ENCODE assay signal across 1 cellular context in the genomic region with DNA sequence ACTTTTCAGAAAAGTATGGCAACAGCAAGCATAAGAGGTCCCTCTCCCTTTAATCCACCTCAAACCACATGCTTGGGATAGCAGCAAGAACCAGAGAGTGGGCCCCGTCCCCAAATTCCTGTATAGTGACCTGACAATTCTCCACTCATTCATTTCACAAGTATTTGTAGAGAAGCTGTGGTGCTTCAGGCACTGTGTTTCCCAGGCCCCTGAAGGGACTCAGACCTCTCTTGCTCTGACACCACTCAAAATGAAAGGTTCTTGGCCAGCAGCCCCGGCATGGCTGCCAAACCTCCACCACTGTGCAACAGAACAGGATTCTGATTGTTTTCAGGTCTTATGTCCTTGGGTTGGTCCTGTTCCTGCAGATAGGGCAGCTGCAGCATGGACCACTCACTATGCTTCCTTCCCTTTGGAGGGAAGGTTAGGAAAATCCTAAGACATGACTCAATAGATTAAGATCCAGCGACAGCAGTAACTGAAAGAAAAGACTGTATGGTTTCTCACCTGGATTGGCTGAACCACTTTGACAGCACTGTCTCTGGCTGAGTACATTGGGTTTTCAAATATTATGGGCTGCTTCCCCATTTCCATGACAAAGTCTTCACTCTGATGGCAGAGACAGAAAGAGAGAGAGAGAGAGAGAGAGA.
TF ChIP-seq lines count a peak whose summit lies in the region.

No MANE protein-coding gene starts in this region.

TF ChIP-seq in H1, 55 proteins besides CTCF, POLR2A, EP300 and RAD21 (continued from another document):
- TF ChIP-seq, protein P1, sequence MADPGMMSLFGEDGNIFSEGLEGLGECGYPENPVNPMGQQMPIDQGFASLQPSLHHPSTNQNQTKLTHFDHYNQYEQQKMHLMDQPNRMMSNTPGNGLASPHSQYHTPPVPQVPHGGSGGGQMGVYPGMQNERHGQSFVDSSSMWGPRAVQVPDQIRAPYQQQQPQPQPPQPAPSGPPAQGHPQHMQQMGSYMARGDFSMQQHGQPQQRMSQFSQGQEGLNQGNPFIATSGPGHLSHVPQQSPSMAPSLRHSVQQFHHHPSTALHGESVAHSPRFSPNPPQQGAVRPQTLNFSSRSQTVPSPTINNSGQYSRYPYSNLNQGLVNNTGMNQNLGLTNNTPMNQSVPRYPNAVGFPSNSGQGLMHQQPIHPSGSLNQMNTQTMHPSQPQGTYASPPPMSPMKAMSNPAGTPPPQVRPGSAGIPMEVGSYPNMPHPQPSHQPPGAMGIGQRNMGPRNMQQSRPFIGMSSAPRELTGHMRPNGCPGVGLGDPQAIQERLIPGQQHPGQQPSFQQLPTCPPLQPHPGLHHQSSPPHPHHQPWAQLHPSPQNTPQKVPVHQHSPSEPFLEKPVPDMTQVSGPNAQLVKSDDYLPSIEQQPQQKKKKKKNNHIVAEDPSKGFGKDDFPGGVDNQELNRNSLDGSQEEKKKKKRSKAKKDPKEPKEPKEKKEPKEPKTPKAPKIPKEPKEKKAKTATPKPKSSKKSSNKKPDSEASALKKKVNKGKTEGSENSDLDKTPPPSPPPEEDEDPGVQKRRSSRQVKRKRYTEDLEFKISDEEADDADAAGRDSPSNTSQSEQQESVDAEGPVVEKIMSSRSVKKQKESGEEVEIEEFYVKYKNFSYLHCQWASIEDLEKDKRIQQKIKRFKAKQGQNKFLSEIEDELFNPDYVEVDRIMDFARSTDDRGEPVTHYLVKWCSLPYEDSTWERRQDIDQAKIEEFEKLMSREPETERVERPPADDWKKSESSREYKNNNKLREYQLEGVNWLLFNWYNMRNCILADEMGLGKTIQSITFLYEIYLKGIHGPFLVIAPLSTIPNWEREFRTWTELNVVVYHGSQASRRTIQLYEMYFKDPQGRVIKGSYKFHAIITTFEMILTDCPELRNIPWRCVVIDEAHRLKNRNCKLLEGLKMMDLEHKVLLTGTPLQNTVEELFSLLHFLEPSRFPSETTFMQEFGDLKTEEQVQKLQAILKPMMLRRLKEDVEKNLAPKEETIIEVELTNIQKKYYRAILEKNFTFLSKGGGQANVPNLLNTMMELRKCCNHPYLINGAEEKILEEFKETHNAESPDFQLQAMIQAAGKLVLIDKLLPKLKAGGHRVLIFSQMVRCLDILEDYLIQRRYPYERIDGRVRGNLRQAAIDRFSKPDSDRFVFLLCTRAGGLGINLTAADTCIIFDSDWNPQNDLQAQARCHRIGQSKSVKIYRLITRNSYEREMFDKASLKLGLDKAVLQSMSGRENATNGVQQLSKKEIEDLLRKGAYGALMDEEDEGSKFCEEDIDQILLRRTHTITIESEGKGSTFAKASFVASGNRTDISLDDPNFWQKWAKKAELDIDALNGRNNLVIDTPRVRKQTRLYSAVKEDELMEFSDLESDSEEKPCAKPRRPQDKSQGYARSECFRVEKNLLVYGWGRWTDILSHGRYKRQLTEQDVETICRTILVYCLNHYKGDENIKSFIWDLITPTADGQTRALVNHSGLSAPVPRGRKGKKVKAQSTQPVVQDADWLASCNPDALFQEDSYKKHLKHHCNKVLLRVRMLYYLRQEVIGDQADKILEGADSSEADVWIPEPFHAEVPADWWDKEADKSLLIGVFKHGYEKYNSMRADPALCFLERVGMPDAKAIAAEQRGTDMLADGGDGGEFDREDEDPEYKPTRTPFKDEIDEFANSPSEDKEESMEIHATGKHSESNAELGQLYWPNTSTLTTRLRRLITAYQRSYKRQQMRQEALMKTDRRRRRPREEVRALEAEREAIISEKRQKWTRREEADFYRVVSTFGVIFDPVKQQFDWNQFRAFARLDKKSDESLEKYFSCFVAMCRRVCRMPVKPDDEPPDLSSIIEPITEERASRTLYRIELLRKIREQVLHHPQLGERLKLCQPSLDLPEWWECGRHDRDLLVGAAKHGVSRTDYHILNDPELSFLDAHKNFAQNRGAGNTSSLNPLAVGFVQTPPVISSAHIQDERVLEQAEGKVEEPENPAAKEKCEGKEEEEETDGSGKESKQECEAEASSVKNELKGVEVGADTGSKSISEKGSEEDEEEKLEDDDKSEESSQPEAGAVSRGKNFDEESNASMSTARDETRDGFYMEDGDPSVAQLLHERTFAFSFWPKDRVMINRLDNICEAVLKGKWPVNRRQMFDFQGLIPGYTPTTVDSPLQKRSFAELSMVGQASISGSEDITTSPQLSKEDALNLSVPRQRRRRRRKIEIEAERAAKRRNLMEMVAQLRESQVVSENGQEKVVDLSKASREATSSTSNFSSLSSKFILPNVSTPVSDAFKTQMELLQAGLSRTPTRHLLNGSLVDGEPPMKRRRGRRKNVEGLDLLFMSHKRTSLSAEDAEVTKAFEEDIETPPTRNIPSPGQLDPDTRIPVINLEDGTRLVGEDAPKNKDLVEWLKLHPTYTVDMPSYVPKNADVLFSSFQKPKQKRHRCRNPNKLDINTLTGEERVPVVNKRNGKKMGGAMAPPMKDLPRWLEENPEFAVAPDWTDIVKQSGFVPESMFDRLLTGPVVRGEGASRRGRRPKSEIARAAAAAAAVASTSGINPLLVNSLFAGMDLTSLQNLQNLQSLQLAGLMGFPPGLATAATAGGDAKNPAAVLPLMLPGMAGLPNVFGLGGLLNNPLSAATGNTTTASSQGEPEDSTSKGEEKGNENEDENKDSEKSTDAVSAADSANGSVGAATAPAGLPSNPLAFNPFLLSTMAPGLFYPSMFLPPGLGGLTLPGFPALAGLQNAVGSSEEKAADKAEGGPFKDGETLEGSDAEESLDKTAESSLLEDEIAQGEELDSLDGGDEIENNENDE (IDR thresholded peaks at IDR 0.05; ENCODE audit: insufficient replicate concordance, low read length), result no peak
- no peak for TF ChIP-seq SRF (IDR thresholded peaks at IDR 0.05; ENCODE audit: low read depth, low read length)
- TF ChIP-seq TCF12 (IDR thresholded peaks at IDR 0.05; ENCODE audit: low read depth, low read length), result no peak
- TF ChIP-seq KDM5A (IDR thresholded peaks at IDR 0.05; ENCODE audit: low read length), result no peak
- TF ChIP-seq HDAC6 (IDR thresholded peaks at IDR 0.05; ENCODE audit: low read depth, low read length), result no peak
- no peak for TF ChIP-seq PHF8 (conservative IDR thresholded peaks at IDR 0.05; ENCODE audit: low read depth, low read length)
- no peak for TF ChIP-seq SP2 (IDR thresholded peaks at IDR 0.05; ENCODE audit: low read length)
- no peak for TF ChIP-seq POLR2AphosphoS5 (IDR thresholded peaks at IDR 0.05; ENCODE audit: low read depth, low read length)
- no peak for TF ChIP-seq CEBPB (IDR thresholded peaks at IDR 0.05; ENCODE audit: low read depth, low read length)
- TF ChIP-seq GTF2F1 (IDR thresholded peaks at IDR 0.05; ENCODE audit: borderline replicate concordance, low read depth, low read length), result no peak
- TF ChIP-seq CHD1 (IDR thresholded peaks at IDR 0.05; ENCODE audit: low read depth, low read length), result no peak
- TF ChIP-seq CTBP2 (IDR thresholded peaks at IDR 0.05; ENCODE audit: borderline replicate concordance, insufficient read depth, insufficient read length, low read length), result no peak
- no peak for TF ChIP-seq SIN3A (conservative IDR thresholded peaks at IDR 0.05 in 1 of 2, IDR thresholded peaks at IDR 0.05 in 1 of 2; ENCODE audit: low read depth in 1 of 2, low read length in 2 of 2)
- no peak for TF ChIP-seq KDM1A (IDR thresholded peaks at IDR 0.05; ENCODE audit: borderline replicate concordance, low read length)
- TF ChIP-seq NRF1 (IDR thresholded peaks at IDR 0.05; ENCODE audit: low read depth, low read length), result no peak
- TF ChIP-seq SIRT6 (IDR thresholded peaks at IDR 0.05; ENCODE audit: low read length), result no peak
- TF ChIP-seq, protein P2, sequence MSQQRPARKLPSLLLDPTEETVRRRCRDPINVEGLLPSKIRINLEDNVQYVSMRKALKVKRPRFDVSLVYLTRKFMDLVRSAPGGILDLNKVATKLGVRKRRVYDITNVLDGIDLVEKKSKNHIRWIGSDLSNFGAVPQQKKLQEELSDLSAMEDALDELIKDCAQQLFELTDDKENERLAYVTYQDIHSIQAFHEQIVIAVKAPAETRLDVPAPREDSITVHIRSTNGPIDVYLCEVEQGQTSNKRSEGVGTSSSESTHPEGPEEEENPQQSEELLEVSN (IDR thresholded peaks at IDR 0.05), result no peak
- TF ChIP-seq CBX8 (IDR thresholded peaks at IDR 0.05; ENCODE audit: borderline replicate concordance, low read depth, low read length), result no peak
TF ChIP-seq in H1: peak in this region for 0.
